2 cellular contexts compared by ENCODE assay signal in the genomic region with DNA sequence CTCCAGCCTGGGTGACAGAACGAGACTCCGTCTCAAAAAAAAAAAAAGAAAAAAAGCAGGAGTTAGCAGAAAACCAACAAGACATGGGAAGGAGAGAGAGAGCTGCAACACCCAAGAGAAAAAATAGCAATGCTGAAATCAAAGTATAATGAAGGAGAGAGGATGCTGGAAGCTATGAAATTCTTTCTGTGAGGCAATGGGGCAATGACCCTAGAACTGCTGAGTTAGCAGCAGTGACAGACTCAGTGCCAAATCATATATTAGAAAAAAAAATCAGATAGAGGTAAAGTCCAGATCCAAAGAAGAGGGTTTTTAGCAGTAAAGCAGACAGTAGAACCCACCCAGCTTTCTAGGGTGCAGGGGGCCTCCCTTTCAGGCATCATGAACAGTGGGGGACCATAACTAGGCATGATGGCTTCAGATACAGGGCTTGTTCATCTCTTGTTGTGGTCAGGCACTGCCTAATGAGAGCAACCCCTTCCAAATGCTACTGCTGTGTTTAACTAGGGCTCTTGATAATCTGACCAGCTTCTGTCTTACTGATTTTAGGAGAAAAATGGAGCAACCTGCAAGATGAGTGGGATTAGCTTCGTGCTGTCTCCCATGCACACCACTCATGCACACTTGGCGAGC.
TF ChIP-seq lines count a peak whose summit lies in the region.

No MANE protein-coding gene starts in this region.

TF ChIP-seq in K562, 482 proteins besides CTCF, POLR2A, EP300 and RAD21:
- TF ChIP-seq TFAP4 (CRISPR knock-in tag; IDR thresholded peaks at IDR 0.05; ENCODE audit: borderline replicate concordance) (no peak), C11orf30 (IDR thresholded peaks at IDR 0.05; ENCODE audit: low read depth) (peak; percentile 76), MAFK (IDR thresholded peaks at IDR 0.05; ENCODE audit: low read length) (0 out of 2 replicates have a peak, but pooled peaks have one; percentile 8), ETS2 (tag; IDR thresholded peaks at IDR 0.05; ENCODE audit: borderline replicate concordance, poor library complexity, severe bottlenecking) (no peak), MAFG (tag; conservative IDR thresholded peaks at IDR 0.05) (peak; percentile 82), ZNF316 (IDR thresholded peaks at IDR 0.05) (peak; percentile 81), KLF6 (CRISPR knock-in tag; IDR thresholded peaks at IDR 0.05; ENCODE audit: borderline replicate concordance) (no peak), SMAD3 (CRISPR knock-in tag; conservative IDR thresholded peaks at IDR 0.05) (no peak), CAMTA2 (CRISPR knock-in tag; conservative IDR thresholded peaks at IDR 0.05) (no peak)
- TF ChIP-seq, protein P1, sequence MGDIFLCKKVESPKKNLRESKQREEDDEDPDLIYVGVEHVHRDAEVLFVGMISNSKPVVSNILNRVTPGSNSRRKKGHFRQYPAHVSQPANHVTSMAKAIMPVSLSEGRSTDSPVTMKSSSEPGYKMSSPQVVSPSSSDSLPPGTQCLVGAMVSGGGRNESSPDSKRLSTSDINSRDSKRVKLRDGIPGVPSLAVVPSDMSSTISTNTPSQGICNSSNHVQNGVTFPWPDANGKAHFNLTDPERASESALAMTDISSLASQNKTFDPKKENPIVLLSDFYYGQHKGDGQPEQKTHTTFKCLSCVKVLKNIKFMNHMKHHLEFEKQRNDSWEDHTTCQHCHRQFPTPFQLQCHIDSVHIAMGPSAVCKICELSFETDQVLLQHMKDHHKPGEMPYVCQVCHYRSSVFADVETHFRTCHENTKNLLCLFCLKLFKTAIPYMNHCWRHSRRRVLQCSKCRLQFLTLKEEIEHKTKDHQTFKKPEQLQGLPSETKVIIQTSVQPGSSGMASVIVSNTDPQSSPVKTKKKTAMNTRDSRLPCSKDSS (IDR thresholded peaks at IDR 0.05; ENCODE audit: low read depth, partially characterized antibody), result no peak

TF ChIP-seq in HepG2, 621 proteins besides CTCF, POLR2A, EP300 and RAD21:
- TF ChIP-seq ZNF225 (CRISPR knock-in tag; IDR thresholded peaks at IDR 0.05) (no peak), MAFF (IDR thresholded peaks at IDR 0.05; ENCODE audit: low read depth, low read length) (peak; percentile 87), MAFK (conservative IDR thresholded peaks at IDR 0.05 in 1 of 2, IDR thresholded peaks at IDR 0.05 in 1 of 2; ENCODE audit: low read length in 2 of 2) (peak; percentile 88 to 90), CBFB (CRISPR knock-in tag; IDR thresholded peaks at IDR 0.05) (no peak)
